9 cellular contexts compared by ENCODE assay signal in genomic region chr1:17212487-17213121, GRCh38. TPM values are rescaled to one million over a fixed set of nuclear protein-coding genes. Genes with fewer than 3 reads are reported as not detected.
DNase-seq lines count a peak whose midpoint lies in the region; ATAC-seq, FAIRE-seq and TF ChIP-seq lines count a peak whose summit lies in the region.
"Had no signal": no experiment of that assay in that cellular context is flagged by ENCODE, and none has a peak within 500 bp of the region (broad histone marks: within the 10 kb centered on the region; RNA-seq: fewer than 3 reads in every experiment).

No MANE protein-coding gene starts in this region.

- H3K4me3 ChIP-seq in Caco-2 (ENCODE audit: low read depth, low read length): no peak overlapping the region

- BruUV-seq in Caco-2 (replicated peaks; lab: Mats Ljungman, UMichigan): no TSS peak

- intact Hi-C loops in Caco-2 (cut with micrococcal nuclease; ENCODE audit: unreplicated experiment): no loop called here

- TF ChIP-seq POLR2A in GM12891 (IDR thresholded peaks at IDR 0.05; ENCODE audit: low read depth, low read length) (no peak), GM18505 (IDR thresholded peaks at IDR 0.05; ENCODE audit: borderline replicate concordance, extremely low read depth, insufficient read depth, insufficient read length) (no peak)

- ATAC-seq in activated T-helper 17 cell treated with anti-CD3 and anti-CD28 coated beads, Interleukin-2, amount 50 U/mL, for 72 hours (replicated peaks): no peak
- ATAC-seq in GM18505 (IDR thresholded peaks at IDR 0.05; ENCODE audit: unreplicated experiment) (no peak), HG02588 (IDR thresholded peaks at IDR 0.05; ENCODE audit: unreplicated experiment) (no peak)

- no peaks in the 10 kb centered on the region for H3K9me3 ChIP-seq in Caco-2

- CTCF ChIA-PET in Caco-2 (lab: Charles Lee): no interaction called here

- DNase-seq in GM12891 (ENCODE audit: insufficient read length, low spot score) (no peak), NCI-H69 (lab: John Stamatoyannopoulos, UW) (peak; percentile 56), immature natural killer cell (peak; percentile 70 to 76 (median 75)), Caco-2 (no peak)
- DNase-seq in stimulated activated CD8-positive, alpha-beta memory T cell treated with anti-CD3 and anti-CD28 coated beads, Interleukin-15, amount 100 ng/mL, for 48 hours (ENCODE audit: low read depth in 2 of 2): peak; percentile 36 to 59

- POLR2A ChIA-PET in Caco-2 (lab: Charles Lee): no interaction called here

- no peak overlapping the region for H3K27ac Mint-ChIP-seq in activated T-helper 17 cell treated with anti-CD3 and anti-CD28 coated beads, Interleukin-2, amount 50 U/mL, for 72 hours
- H3K27ac Mint-ChIP-seq in immature natural killer cell: peak overlapping the region in 4 of 6 donors; percentile 2 to 66 (median 42)
- no peak overlapping the region for H3K27ac Mint-ChIP-seq in Caco-2 (ENCODE audit: unreplicated experiment)

- peaks cover 42% of the 10 kb centered on the region for H3K27me3 Mint-ChIP-seq in activated T-helper 17 cell treated with anti-CD3 and anti-CD28 coated beads, Interleukin-2, amount 50 U/mL, for 72 hours
- peaks cover 10 to 16% (median 11%) of the 10 kb centered on the region in 3 donors for H3K27me3 Mint-ChIP-seq in immature natural killer cell (ENCODE audit: low read depth in 3 of 3)
- peaks cover 5% of the 10 kb centered on the region for H3K27me3 Mint-ChIP-seq in Caco-2 (ENCODE audit: insufficient read depth, unreplicated experiment)

- peak overlapping the region; percentile 47 for H3K4me3 Mint-ChIP-seq in activated T-helper 17 cell treated with anti-CD3 and anti-CD28 coated beads, Interleukin-2, amount 50 U/mL, for 72 hours
- H3K4me3 Mint-ChIP-seq in immature natural killer cell: peak overlapping the region; percentile 41 to 86 (median 65)
- H3K4me3 Mint-ChIP-seq in Caco-2 (ENCODE audit: unreplicated experiment): no peak overlapping the region

- peaks cover 19% of the 10 kb centered on the region for H3K4me1 Mint-ChIP-seq in activated T-helper 17 cell treated with anti-CD3 and anti-CD28 coated beads, Interleukin-2, amount 50 U/mL, for 72 hours
- H3K4me1 Mint-ChIP-seq in immature natural killer cell (peaks cover 26 to 38% of the 10 kb centered on the region in 2 donors), Caco-2 (ENCODE audit: low read depth, unreplicated experiment) (no peaks in the 10 kb centered on the region)

- no peaks in the 10 kb centered on the region for H3K36me3 Mint-ChIP-seq in activated T-helper 17 cell treated with anti-CD3 and anti-CD28 coated beads, Interleukin-2, amount 50 U/mL, for 72 hours (ENCODE audit: low read depth)
- H3K36me3 Mint-ChIP-seq in immature natural killer cell: no peaks in the 10 kb centered on the region
- no peaks in the 10 kb centered on the region for H3K36me3 Mint-ChIP-seq in Caco-2 (ENCODE audit: insufficient read depth, unreplicated experiment)

- TF ChIP-seq CTCF in Caco-2 (IDR thresholded peaks at IDR 0.05; ENCODE audit: insufficient read depth in 1 of 2, low read depth in 1 of 2, low read length in 1 of 2, severe bottlenecking in 1 of 2, unreplicated experiment in 1 of 2): no peak

- H3K4me1 ChIP-seq in Caco-2: no peaks in the 10 kb centered on the region

- H3K36me3 ChIP-seq in Caco-2 (ENCODE audit: control insufficient read depth, insufficient read depth, low read length): no peaks in the 10 kb centered on the region

- no peaks in the 10 kb centered on the region for H3K27me3 ChIP-seq in Caco-2 (replicated peaks; ENCODE audit: control insufficient read depth, insufficient read depth, low read length)

- H3K9me3 Mint-ChIP-seq in activated T-helper 17 cell treated with anti-CD3 and anti-CD28 coated beads, Interleukin-2, amount 50 U/mL, for 72 hours: no peaks in the 10 kb centered on the region
- H3K9me3 Mint-ChIP-seq in immature natural killer cell: no peaks in the 10 kb centered on the region
- H3K9me3 Mint-ChIP-seq in Caco-2 (ENCODE audit: unreplicated experiment): no peaks in the 10 kb centered on the region

- FAIRE-seq in GM12891 (lab: Jason Lieb, UNC): peak; percentile 54

TF ChIP-seq in GM12891, 5 proteins besides CTCF, POLR2A, EP300 and RAD21:
- no peak for TF ChIP-seq PAX5 (IDR thresholded peaks at IDR 0.05; ENCODE audit: insufficient read depth, low read length, severe bottlenecking)
- no peak for TF ChIP-seq TAF1 (IDR thresholded peaks at IDR 0.05; ENCODE audit: low read depth, low read length)
- no peak for TF ChIP-seq SPI1 (IDR thresholded peaks at IDR 0.05; ENCODE audit: low read depth, low read length)
- no peak for TF ChIP-seq POLR2AphosphoS5 (IDR thresholded peaks at IDR 0.05; ENCODE audit: low read depth, low read length)
- TF ChIP-seq POU2F2 (IDR thresholded peaks at IDR 0.05; ENCODE audit: low read depth, low read length): no peak

RNA-seq across cellular contexts. Expression of gene PADI1, which starts 7.7 kb away (rescaled TPM):
- polyA plus RNA-seq in GM12891 (2012; ENCODE audit: low read depth, missing spikeins): not detected
- not detected for total RNA-seq in activated T-helper 17 cell treated with anti-CD3 and anti-CD28 coated beads, Interleukin-2, amount 50 U/mL, for 72 hours
- polyA plus RNA-seq in immature natural killer cell: not detected
- not detected in 2 replicates for total RNA-seq in Caco-2 (2022)
- total RNA-seq: skeletal muscle tissue had no signal

RNA-seq across cellular contexts. Expression of gene PADI3, which starts 36.3 kb away (rescaled TPM):
- 0.03 TPM for polyA plus RNA-seq in GM12891 (2012; ENCODE audit: low read depth, missing spikeins)
- not detected for total RNA-seq in activated T-helper 17 cell treated with anti-CD3 and anti-CD28 coated beads, Interleukin-2, amount 50 U/mL, for 72 hours
- not detected for polyA plus RNA-seq in immature natural killer cell
- total RNA-seq in Caco-2 (2022): not detected in 2 replicates
- total RNA-seq: skeletal muscle tissue had no signal

Comparison
In these comparisons a context has a peak if more than half of its experiments do, and no peak if none do; other contexts are left out.
1. DNase-seq: peak in NCI-H69 (single experiment), immature natural killer cell (3 of 3) and stimulated activated CD8-positive, alpha-beta memory T cell treated with anti-CD3 and anti-CD28 coated beads, Interleukin-15, amount 100 ng/mL, for 48 hours (2 of 2); none in GM12891 (single experiment) and Caco-2 (0 of 2).
2. H3K27ac Mint-ChIP-seq: peak in immature natural killer cell (4 of 6); none in activated T-helper 17 cell treated with anti-CD3 and anti-CD28 coated beads, Interleukin-2, amount 50 U/mL, for 72 hours (single experiment) and Caco-2 (single experiment).